ENCODE assay signal across 22 cellular contexts in genomic region chr6:131163886-131164285, GRCh38. TPM values are rescaled to one million over a fixed set of nuclear protein-coding genes. Genes with fewer than 3 reads are reported as not detected.
DNase-seq lines count a peak whose midpoint lies in the region; ATAC-seq and TF ChIP-seq lines count a peak whose summit lies in the region.
"Had no signal": no experiment of that assay in that cellular context is flagged by ENCODE, and none has a peak within 500 bp of the region (broad histone marks: within the 10 kb centered on the region; RNA-seq: fewer than 3 reads in every experiment).

No MANE protein-coding gene starts in this region.

- H2BK20ac ChIP-seq in H9 (ENCODE audit: low read depth, low read length, poor library complexity, severe bottlenecking): no peak overlapping the region

- H3K4me2 ChIP-seq in H9 (ENCODE audit: insufficient read depth, insufficient read length, low read length): no peak overlapping the region
- H3K4me2 ChIP-seq: neural progenitor cell had no signal

- no peak overlapping the region for H3K18ac ChIP-seq in H9 (ENCODE audit: insufficient read length, low read depth, low read length)

- no peak overlapping the region for H2AFZ ChIP-seq in H9 (ENCODE audit: low read length)
- H2AFZ ChIP-seq: neural progenitor cell had no signal

- H3K4me1 Mint-ChIP-seq in H9: peaks cover 31 to 41% of the 10 kb centered on the region in 2 experiments
- H3K4me1 Mint-ChIP-seq: activated CD4-positive, alpha-beta T cell treated with anti-CD3 and anti-CD28 coated beads for 36 hours; CD4-positive, alpha-beta memory T cell; central memory CD8-positive, alpha-beta T cell; neural progenitor cell; stimulated activated memory B cell treated with anti-CD40 and anti-IgM and Interleukin-4, amounts not matched to agents 10 μg/mL and 1 μg/mL and 100 μg/mL, for 72 hours had no signal

- no CpG with 5 or more reads among the region's 1 CpG for whole genome bisulfite sequencing in H9 (ENCODE audit: extremely low coverage, insufficient read length, low lambda C conversion rate)

- no peak overlapping the region for H3K14ac ChIP-seq in H9 (ENCODE audit: insufficient read depth, low read length)

- H3K27ac ChIP-seq in H9 (ENCODE audit: insufficient read length, low read depth, low read length) (no peak overlapping the region), angular gyrus (ENCODE audit: low read depth, low read length) (peak overlapping the region; percentile 84), substantia nigra (ENCODE audit: low read depth, low read length, poor library complexity, severe bottlenecking) (peak overlapping the region; percentile 79)
- no peak overlapping the region for H3K27ac ChIP-seq in effector memory CD4-positive, alpha-beta T cell (ENCODE audit: insufficient read depth, low read length, poor library complexity, severe bottlenecking)
- H3K27ac ChIP-seq: neural progenitor cell, SK-N-MC, thyroid gland had no signal

- H2BK15ac ChIP-seq in H9 (ENCODE audit: low read depth, low read length): no peak overlapping the region

- H3K36me3 ChIP-seq in effector memory CD4-positive, alpha-beta T cell (ENCODE audit: control insufficient read depth, insufficient read depth, low read length): no peaks in the 10 kb centered on the region
- H3K36me3 ChIP-seq: neural progenitor cell, thyroid gland had no signal

- H2BK120ac ChIP-seq in H9 (ENCODE audit: low read depth, low read length, poor library complexity, severe bottlenecking): no peak overlapping the region

- H3K56ac ChIP-seq in H9 (ENCODE audit: insufficient read length, low read depth, low read length): no peak overlapping the region

- H3K27me3 ChIP-seq in H9 (ENCODE audit: insufficient read depth, low read length): no peaks in the 10 kb centered on the region
- no peaks in the 10 kb centered on the region for H3K27me3 ChIP-seq in effector memory CD4-positive, alpha-beta T cell (replicated peaks; ENCODE audit: control insufficient read depth, insufficient read depth, low read length, poor library complexity, severe bottlenecking)
- H3K27me3 ChIP-seq: neural progenitor cell, thyroid gland had no signal

- no peaks in the 10 kb centered on the region; the same call in 1 of the 2 replicates for H3K79me2 ChIP-seq in H9 (ENCODE audit: insufficient read depth, low read length)

- H3K23ac ChIP-seq in H9 (ENCODE audit: insufficient read length, low read depth, low read length): no peak overlapping the region

- H3K79me1 ChIP-seq in H9 (ENCODE audit: insufficient read depth, low read depth, low read length, poor library complexity, severe bottlenecking): no peaks in the 10 kb centered on the region

- TF ChIP-seq CTCF in H9 (conservative IDR thresholded peaks at IDR 0.05): no peak
- TF ChIP-seq CTCF in omental fat pad (IDR thresholded peaks at IDR 0.05): no peak

- ATAC-seq in omental fat pad (ENCODE audit: low FRiP score): no peak
- ATAC-seq in HG02798 (IDR thresholded peaks at IDR 0.05; ENCODE audit: poor library complexity, unreplicated experiment): no peak
- ATAC-seq: activated CD4-positive, alpha-beta T cell treated with anti-CD3 and anti-CD28 coated beads for 36 hours; activated T-cell treated with anti-CD3 and anti-CD28 coated beads, Interleukin-2, amount 50 U/mL, for 4 hours; stimulated activated memory B cell treated with anti-CD40 and anti-IgM and Interleukin-4, amounts not matched to agents 10 μg/mL and 1 μg/mL and 100 μg/mL, for 72 hours had no signal

- no peak overlapping the region for H2BK5ac ChIP-seq in H9 (ENCODE audit: insufficient read length, low read length)

- no peak overlapping the region for H3K9ac ChIP-seq in H9 (ENCODE audit: extremely low read depth, insufficient read length, low read length)
- H3K9ac ChIP-seq: neural progenitor cell had no signal

- H3T11ph ChIP-seq in H9 (ENCODE audit: low read length): no peak overlapping the region

- H4K20me1 ChIP-seq in H9 (ENCODE audit: control insufficient read depth, insufficient read depth, insufficient read length): no peaks in the 10 kb centered on the region

- H3K4me3 Mint-ChIP-seq in H9: no peak overlapping the region; a peak in 1 of 5 replicates
- H3K4me3 Mint-ChIP-seq: activated CD4-positive, alpha-beta T cell treated with anti-CD3 and anti-CD28 coated beads for 36 hours; activated T-cell treated with anti-CD3 and anti-CD28 coated beads, Interleukin-2, amount 50 U/mL, for 4 hours; CD4-positive, alpha-beta memory T cell; central memory CD8-positive, alpha-beta T cell; IgD-negative memory B cell; neural progenitor cell; stimulated activated memory B cell treated with anti-CD40 and anti-IgM and Interleukin-4, amounts not matched to agents 10 μg/mL and 1 μg/mL and 100 μg/mL, for 72 hours had no signal

- H4K8ac ChIP-seq in H9 (replicated peaks; ENCODE audit: insufficient read length, low read depth, low read length): no peak overlapping the region

- peaks cover 2% of the 10 kb centered on the region for H3K23me2 ChIP-seq in H9 (ENCODE audit: insufficient read length, low read depth, low read length, poor library complexity, severe bottlenecking)

- no peak overlapping the region for H2AK5ac ChIP-seq in H9 (ENCODE audit: insufficient read length, low read length)

- no peaks in the 10 kb centered on the region for H3K9me3 ChIP-seq in H9 (ENCODE audit: control insufficient read depth, low read depth, low read length)
- no peaks in the 10 kb centered on the region for H3K9me3 ChIP-seq in effector memory CD4-positive, alpha-beta T cell (ENCODE audit: control insufficient read depth, low read length)
- H3K9me3 ChIP-seq: thyroid gland had no signal

- no peak for DNase-seq in H9
- DNase-seq in inferior parietal cortex (ENCODE audit: extremely low spot score): peak; percentile 43
- no peak for DNase-seq in substantia nigra (lab: John Stamatoyannopoulos, UW)
- no peak for DNase-seq in effector memory CD4-positive, alpha-beta T cell
- DNase-seq in omental fat pad (ENCODE audit: low spot score): no peak
- DNase-seq: activated CD4-positive, alpha-beta T cell treated with anti-CD3 and anti-CD28 coated beads for 36 hours; activated T-cell treated with anti-CD3 and anti-CD28 coated beads, Interleukin-2, amount 50 U/mL, for 4 hours; CD4-positive, alpha-beta memory T cell; DMS 273 treated with DMSO at 0.1 percent for 48 hours; NCI-H1092 treated with DMSO at 0.1 percent for 48 hours; NCI-H1930; NCI-H2227 treated with DMSO at 0.1 percent for 48 hours; small intestine; T-helper 2 cell; thyroid gland had no signal

- H4K5ac ChIP-seq in H9 (ENCODE audit: insufficient read length, low read depth, low read length): no peak overlapping the region

- H3K4me3 ChIP-seq in effector memory CD4-positive, alpha-beta T cell (ENCODE audit: insufficient read depth, low read depth, low read length, poor library complexity, severe bottlenecking): no peak overlapping the region
- H3K4me3 ChIP-seq: neural progenitor cell, SK-N-MC, thyroid gland had no signal

- peaks cover 0 to 2% (median 0%) of the 10 kb centered on the region in 3 experiments; a peak in 1 of 7 replicates for H3K36me3 Mint-ChIP-seq in H9 (ENCODE audit: insufficient read depth in 1 of 3, low read depth in 3 of 3)
- H3K36me3 Mint-ChIP-seq: IgD-negative memory B cell, neural progenitor cell had no signal

- no peak overlapping the region for H3K4ac ChIP-seq in H9 (ENCODE audit: low read depth, low read length)

- no peak overlapping the region for H2BK12ac ChIP-seq in H9 (ENCODE audit: insufficient read length, low read depth, low read length)

- no peaks in the 10 kb centered on the region for H3K27me3 Mint-ChIP-seq in H9 (ENCODE audit: low read depth)
- H3K27me3 Mint-ChIP-seq: activated CD4-positive, alpha-beta T cell treated with anti-CD3 and anti-CD28 coated beads for 36 hours; CD4-positive, alpha-beta memory T cell; central memory CD8-positive, alpha-beta T cell; IgD-negative memory B cell; stimulated activated memory B cell treated with anti-CD40 and anti-IgM and Interleukin-4, amounts not matched to agents 10 μg/mL and 1 μg/mL and 100 μg/mL, for 72 hours had no signal

- H4K91ac ChIP-seq in H9 (ENCODE audit: insufficient read length, low read depth, low read length): no peak overlapping the region

- H3K27ac Mint-ChIP-seq in H9: peak overlapping the region in 2 of 3 experiments; percentile 42 to 53; a peak in 2 of 7 replicates
- H3K27ac Mint-ChIP-seq: activated CD4-positive, alpha-beta T cell treated with anti-CD3 and anti-CD28 coated beads for 36 hours; IgD-negative memory B cell; neural progenitor cell; stimulated activated memory B cell treated with anti-CD40 and anti-IgM and Interleukin-4, amounts not matched to agents 10 μg/mL and 1 μg/mL and 100 μg/mL, for 72 hours had no signal

- peaks cover 13% of the 10 kb centered on the region; the same call in 1 of the 2 replicates for H3K4me1 ChIP-seq in H9 (ENCODE audit: insufficient read depth, low read length)
- H3K4me1 ChIP-seq in effector memory CD4-positive, alpha-beta T cell (ENCODE audit: control insufficient read depth, insufficient read depth, low read length, poor library complexity, severe bottlenecking): no peaks in the 10 kb centered on the region
- H3K4me1 ChIP-seq: thyroid gland had no signal

- H3K9me3 Mint-ChIP-seq in H9: no peaks in the 10 kb centered on the region
- H3K9me3 Mint-ChIP-seq: activated T-cell treated with anti-CD3 and anti-CD28 coated beads, Interleukin-2, amount 50 U/mL, for 4 hours; central memory CD8-positive, alpha-beta T cell; IgD-negative memory B cell; neural progenitor cell; stimulated activated memory B cell treated with anti-CD40 and anti-IgM and Interleukin-4, amounts not matched to agents 10 μg/mL and 1 μg/mL and 100 μg/mL, for 72 hours had no signal

RNA-seq across cellular contexts. Expression of gene AKAP7, which starts 28.6 kb away (rescaled TPM):
- total RNA-seq in H9 (2021) (7.6 and 9.8 TPM in 2 replicates), omental fat pad (10 to 100 TPM in 2 of 4 donors, 1 to 10 TPM in 2; 8.1 to 16.6 (median 10.7) TPM)

Comparison
In these comparisons a context has a peak if more than half of its experiments do, and no peak if none do; other contexts are left out.
1. H3K27ac ChIP-seq: peak in angular gyrus (single experiment) and substantia nigra (single experiment); none in H9 (single experiment) and effector memory CD4-positive, alpha-beta T cell (single experiment).